Comparison of ENCODE assay signal across 18 cellular contexts in genomic region chr9:113989781-113990569, GRCh38.
"Had no signal": no experiment of that assay in that cellular context is flagged by ENCODE, and none has a peak within 500 bp of the region (broad histone marks: within the 10 kb centered on the region; RNA-seq: fewer than 3 reads in every experiment).

No MANE protein-coding gene starts in this region.

- H3K9me3 Mint-ChIP-seq: activated T-helper 2 cell treated with anti-CD3 and anti-CD28 coated beads, Interferon-gamma antibody, Interleukin-2, Interleukin-4, amounts not matched to agents 10 μg/mL and 5 μg/mL and 100 μg/mL, durations not matched to agents 14 hours and 24 hours and 36 hours; central memory CD8-positive, alpha-beta T cell; naive B cell had no signal

- H3K27ac ChIP-seq: prostate gland, testis had no signal

- DNase-seq: activated CD4-positive, alpha-beta T cell treated with anti-CD3 and anti-CD28 coated beads, Interleukin-2, amount 50 U/mL, for 4 hours; activated CD4-positive, CD25-positive, alpha-beta regulatory T cell treated with anti-CD3 and anti-CD28 coated beads, Interleukin-2, amount 50 U/mL, for 72 hours; activated naive CD4-positive, alpha-beta T cell treated with anti-CD3 and anti-CD28 coated beads, Interleukin-2, amount 50 U/mL, for 16 hours; activated T-cell treated with anti-CD3 and anti-CD28 coated beads, Interleukin-2, amount 50 U/mL, for 1 hour; cortex of kidney; effector CD8-positive, alpha-beta T cell; kidney glomerular epithelial cell; naive B cell; nucleus accumbens; stomach; T-helper 1 cell; T1000 had no signal

- H3K27me3 ChIP-seq: adrenal gland, stomach, testis had no signal

- H3K9me3 ChIP-seq: adrenal gland, prostate gland, stomach, testis had no signal

- H3K36me3 ChIP-seq: prostate gland had no signal

- H3K4me3 Mint-ChIP-seq: central memory CD8-positive, alpha-beta T cell; naive B cell had no signal

- H3K27me3 Mint-ChIP-seq: naive B cell had no signal

- ATAC-seq: SK-N-SH treated with all-trans-retinoic acid at 6 μM for 48 hours had no signal

- H3K4me3 ChIP-seq: adrenal gland, prostate gland, stomach, testis had no signal

- H3K27ac Mint-ChIP-seq: activated T-helper 2 cell treated with anti-CD3 and anti-CD28 coated beads, Interferon-gamma antibody, Interleukin-2, Interleukin-4, amounts not matched to agents 10 μg/mL and 5 μg/mL and 100 μg/mL, durations not matched to agents 14 hours and 24 hours and 36 hours had no signal
